In genomic region chr1:184563308-184563707, GRCh38 we compare ENCODE assay signal across 8 cellular contexts.
DNase-seq lines count a peak whose midpoint lies in the region; ATAC-seq and TF ChIP-seq lines count a peak whose summit lies in the region.

No MANE protein-coding gene starts in this region.

- no peak overlapping the region for H3K4me3 ChIP-seq in WI38 (ENCODE audit: low read depth, low read length)

- ATAC-seq in GM21423 (IDR thresholded peaks at IDR 0.05; ENCODE audit: unreplicated experiment): no peak

- DNase-seq in Ammon's horn (ENCODE audit: low spot score) (peak; percentile 31), M059J (ENCODE audit: low read depth) (peak; percentile 40), inferior parietal cortex (ENCODE audit: extremely low spot score) (peak; percentile 72), iPS-NIHi7 (ENCODE audit: extremely low spot score) (no peak)
- no peak for DNase-seq in activated CD4-positive, alpha-beta T cell treated with anti-CD3 and anti-CD28 coated beads, Interleukin-2, amount 50 U/mL, for 1 hour
- DNase-seq in activated CD4-positive, alpha-beta T cell treated with anti-CD3 and anti-CD28 coated beads, Interleukin-2, amount 50 U/mL, for 48 hours: no peak

- peak; percentile 16; the same call in 1 of the 2 replicates for TF ChIP-seq CTCF in WI38 (IDR thresholded peaks at IDR 0.05; ENCODE audit: low read depth, low read length)

Comparison
In these comparisons a context has a peak if more than half of its experiments do, and no peak if none do; other contexts are left out.
1. DNase-seq: peak in Ammon's horn (single experiment), M059J (single experiment) and inferior parietal cortex (single experiment); none in activated CD4-positive, alpha-beta T cell treated with anti-CD3 and anti-CD28 coated beads, Interleukin-2, amount 50 U/mL, for 1 hour (single experiment), activated CD4-positive, alpha-beta T cell treated with anti-CD3 and anti-CD28 coated beads, Interleukin-2, amount 50 U/mL, for 48 hours (0 of 2) and iPS-NIHi7 (single experiment).